ENCODE assay signal across 9 cellular contexts in the genomic region with DNA sequence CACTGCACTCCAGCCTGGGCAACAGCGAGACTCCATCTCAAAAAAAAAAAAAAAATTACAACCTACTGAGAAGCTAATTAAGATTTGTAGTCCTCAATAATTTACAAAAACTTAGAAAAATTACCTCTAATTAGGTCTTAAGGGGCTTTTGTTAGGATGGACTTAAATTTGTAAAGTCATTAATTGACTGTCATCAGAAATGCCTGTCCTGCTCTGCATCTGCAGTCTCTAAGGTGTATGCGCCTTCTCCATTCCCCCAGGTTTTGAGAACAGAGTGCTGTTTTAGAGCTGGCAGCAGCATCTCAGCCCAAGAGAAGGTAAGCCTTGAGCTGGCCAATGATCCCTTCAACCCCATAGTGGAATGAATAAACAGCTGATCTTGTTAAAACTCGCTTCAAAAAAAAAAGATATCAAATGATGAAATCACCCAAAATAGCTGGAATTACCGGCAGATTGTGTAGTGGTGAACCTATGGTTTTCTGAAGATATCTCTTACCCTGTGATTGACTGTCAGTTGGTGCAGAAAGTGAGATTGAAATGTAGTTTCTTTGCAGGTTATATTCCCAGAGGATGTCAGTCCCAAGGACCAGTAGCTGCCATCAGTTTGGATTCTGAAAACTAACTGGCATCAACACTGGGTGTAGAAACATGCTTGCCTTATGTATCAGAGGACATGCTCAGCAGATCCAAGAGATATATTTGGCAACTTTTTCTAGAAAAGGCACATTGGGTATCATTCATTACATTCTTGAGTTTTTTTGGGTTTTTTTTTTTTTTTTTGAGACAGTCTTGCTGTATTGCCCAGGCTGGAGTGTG. TPM values are rescaled to one million over a fixed set of nuclear protein-coding genes. Genes with fewer than 3 reads are reported as not detected.
DNase-seq lines count a peak whose midpoint lies in the region; ATAC-seq, FAIRE-seq and TF ChIP-seq lines count a peak whose summit lies in the region.
"Had no signal": no experiment of that assay in that cellular context is flagged by ENCODE, and none has a peak within 500 bp of the region (broad histone marks: within the 10 kb centered on the region; RNA-seq: fewer than 3 reads in every experiment).

No MANE protein-coding gene starts in this region.

- H3K36me3 ChIP-seq in HAP-1 (replicated peaks) (peaks cover 72% of the 10 kb centered on the region), keratinocyte (ENCODE audit: control insufficient read depth in 2 of 2, extremely low read depth in 1 of 2, insufficient read depth in 2 of 2, low read length in 2 of 2) (peaks cover 29 to 47% of the 10 kb centered on the region in 2 experiments)

- H4K20me1 ChIP-seq in keratinocyte (ENCODE audit: control insufficient read depth, extremely low read depth, insufficient read depth, low read length) = peaks cover 41% of the 10 kb centered on the region

- peak overlapping the region; percentile 76 for H3K27ac ChIP-seq in keratinocyte (ENCODE audit: control insufficient read depth, insufficient read depth, low read length)

- peaks cover 32% of the 10 kb centered on the region for H3K79me2 ChIP-seq in keratinocyte (ENCODE audit: control insufficient read depth, insufficient read depth, low read length)

- no peak for FAIRE-seq in keratinocyte (lab: Jason Lieb, UNC)
- FAIRE-seq: GM18507 had no signal

- ATAC-seq in HG02885 (IDR thresholded peaks at IDR 0.05; ENCODE audit: poor library complexity, unreplicated experiment) = no peak
- no peak for ATAC-seq in GM18907 (IDR thresholded peaks at IDR 0.05; ENCODE audit: unreplicated experiment)
- ATAC-seq in HG03039 (IDR thresholded peaks at IDR 0.05; ENCODE audit: unreplicated experiment) = no peak

- peaks cover 52% of the 10 kb centered on the region for H3K4me1 Mint-ChIP-seq in activated naive CD8-positive, alpha-beta T cell treated with anti-CD3 and anti-CD28 coated beads for 36 hours

- dilution Hi-C loops in keratinocyte (cut with MboI; ENCODE audit: extremely low pct_ligation_motif_present, low sequenced_read_pairs) = no loop called here

- in situ Hi-C loops in HAP-1 (cut with MboI; ENCODE audit: low sequenced_read_pairs) = no loop called here

- peak overlapping the region; percentile 88 for H3K4me3 ChIP-seq in AG09309 (ENCODE audit: control insufficient read depth, low read depth, low read length)
- H3K4me3 ChIP-seq in HAP-1 = peak overlapping the region; percentile 99
- peak overlapping the region; percentile 75 to 90 (median 87) for H3K4me3 ChIP-seq in keratinocyte (ENCODE audit: control insufficient read depth in 2 of 3, extremely low read depth in 1 of 3, insufficient read depth in 2 of 3, low read depth in 1 of 3, low read length in 3 of 3)

- peaks cover 2% of the 10 kb centered on the region for H3K9me3 Mint-ChIP-seq in activated naive CD8-positive, alpha-beta T cell treated with anti-CD3 and anti-CD28 coated beads for 36 hours

- peak overlapping the region; percentile 99 for H3K4me3 Mint-ChIP-seq in activated naive CD8-positive, alpha-beta T cell treated with anti-CD3 and anti-CD28 coated beads for 36 hours

- H3K27ac Mint-ChIP-seq in activated naive CD8-positive, alpha-beta T cell treated with anti-CD3 and anti-CD28 coated beads for 36 hours = peak overlapping the region; percentile 100

- H3K27me3 ChIP-seq in HAP-1 (ENCODE audit: low read depth) = no peaks in the 10 kb centered on the region
- no peaks in the 10 kb centered on the region for H3K27me3 ChIP-seq in keratinocyte (ENCODE audit: control insufficient read depth, extremely low read depth, insufficient read depth, low read length)

- peaks cover 29% of the 10 kb centered on the region for H3K4me1 ChIP-seq in HAP-1
- H3K4me1 ChIP-seq in keratinocyte (ENCODE audit: control insufficient read depth, extremely low read depth, insufficient read depth, low read length) = peaks cover 24% of the 10 kb centered on the region

- TF ChIP-seq CTCF in AG09309 (IDR thresholded peaks at IDR 0.05; ENCODE audit: control insufficient read depth, insufficient read depth, low read depth, low read length, missing control alignments) = no peak
- no peak for TF ChIP-seq CTCF in keratinocyte (optimal IDR thresholded peaks at IDR 0.05 in 1 of 3, IDR thresholded peaks at IDR 0.05 in 1 of 3, conservative IDR thresholded peaks at IDR 0.05 in 1 of 3; ENCODE audit: extremely low read depth in 1 of 3, insufficient read depth in 2 of 3, low read length in 3 of 3)

- H3K27me3 Mint-ChIP-seq in activated naive CD8-positive, alpha-beta T cell treated with anti-CD3 and anti-CD28 coated beads for 36 hours = peaks cover 19% of the 10 kb centered on the region

- H3K36me3 Mint-ChIP-seq in activated naive CD8-positive, alpha-beta T cell treated with anti-CD3 and anti-CD28 coated beads for 36 hours = peaks cover 59% of the 10 kb centered on the region

- H2AFZ ChIP-seq in keratinocyte (ENCODE audit: control insufficient read depth, low read length) = no peak overlapping the region

- H3K9ac ChIP-seq in keratinocyte (ENCODE audit: control insufficient read depth, extremely low read depth, insufficient read depth, low read length) = peak overlapping the region; percentile 84

- H3K4me2 ChIP-seq in keratinocyte (ENCODE audit: control insufficient read depth, extremely low read depth, insufficient read depth, low read depth, low read length) = peak overlapping the region; percentile 93

- no peaks in the 10 kb centered on the region for H3K9me3 ChIP-seq in HAP-1
- no peaks in the 10 kb centered on the region for H3K9me3 ChIP-seq in keratinocyte (ENCODE audit: control insufficient read depth, low read depth, low read length)

- DNase-seq in AG09309 (ENCODE audit: low read depth) (no peak), HAP-1 (ENCODE audit: low spot score in 2 of 2) (no peak), keratinocyte (ENCODE audit: low read depth, low spot score) (no peak), UCSD-AML1 (lab: John Stamatoyannopoulos, UW; ENCODE audit: unreplicated experiment) (no peak)
- DNase-seq in activated naive CD8-positive, alpha-beta T cell treated with anti-CD3 and anti-CD28 coated beads for 36 hours = no peak

- H3K9me1 ChIP-seq in keratinocyte (ENCODE audit: control insufficient read depth, extremely low read depth, insufficient read depth, low read length) = no peaks in the 10 kb centered on the region

RNA-seq across cellular contexts. Expression of a gene that starts 25.7 kb away (rescaled TPM):
- total RNA-seq in activated naive CD8-positive, alpha-beta T cell treated with anti-CD3 and anti-CD28 coated beads for 36 hours = 10 to 100 TPM; 34.4 to 40.2 TPM
- 0.05 to 0.09 TPM (median 0.09 TPM) in 3 replicates for polyA plus RNA-seq in keratinocyte
- not detected for polyA plus RNA-seq in keratinocyte (2011; ENCODE audit: low read depth)
- 0.18 and 0.32 TPM in 2 replicates for polyA plus RNA-seq in keratinocyte (2011; cell fraction: cytosol; rRNA removed)
- 0.31 and 0.56 TPM in 2 replicates for polyA plus RNA-seq in keratinocyte (2011; cell fraction: nucleus; rRNA removed)
- 0.49 TPM in 1 of 2 replicates, not detected in the other for polyA plus RNA-seq in keratinocyte (2012; ENCODE audit: low replicate concordance)
- 0.49 to 0.64 TPM in 2 of 3 replicates, not detected in the other for polyA minus RNA-seq in keratinocyte
- polyA minus RNA-seq in keratinocyte (2011; cell fraction: cytosol; rRNA and poly(A)+ RNA removed) = not detected
- polyA minus RNA-seq in keratinocyte (2011; cell fraction: nucleus; rRNA and poly(A)+ RNA removed) = not detected in 2 replicates

RNA-seq across cellular contexts. Expression of a gene that starts 51.0 kb away (rescaled TPM):
- 1 to 10 TPM; 1.5 to 1.7 TPM for total RNA-seq in activated naive CD8-positive, alpha-beta T cell treated with anti-CD3 and anti-CD28 coated beads for 36 hours
- polyA plus RNA-seq in keratinocyte = not detected in 3 replicates
- not detected for polyA plus RNA-seq in keratinocyte (2011; ENCODE audit: low read depth)
- polyA plus RNA-seq in keratinocyte (2011; cell fraction: cytosol; rRNA removed) = not detected in 2 replicates
- not detected in 2 replicates for polyA plus RNA-seq in keratinocyte (2011; cell fraction: nucleus; rRNA removed)
- 0.09 and 1.6 TPM in 2 replicates for polyA plus RNA-seq in keratinocyte (2012; ENCODE audit: low replicate concordance)
- 0.10 TPM in 1 of 3 replicates, not detected in the others for polyA minus RNA-seq in keratinocyte
- not detected for polyA minus RNA-seq in keratinocyte (2011; cell fraction: cytosol; rRNA and poly(A)+ RNA removed)
- polyA minus RNA-seq in keratinocyte (2011; cell fraction: nucleus; rRNA and poly(A)+ RNA removed) = not detected in 2 replicates
